In genomic region chr11:118349475-118349874, GRCh38 we compare ENCODE assay signal across 17 cellular contexts. TPM values are rescaled to one million over a fixed set of nuclear protein-coding genes. Genes with fewer than 3 reads are reported as not detected.
DNase-seq lines count a peak whose midpoint lies in the region; ATAC-seq lines count a peak whose summit lies in the region.
"Had no signal": no experiment of that assay in that cellular context is flagged by ENCODE, and none has a peak within 500 bp of the region (broad histone marks: within the 10 kb centered on the region; RNA-seq: fewer than 3 reads in every experiment).

No MANE protein-coding gene starts in this region.

- POLR2A ChIA-PET in activated CD4-positive, alpha-beta T cell treated with anti-CD3 and anti-CD28 coated beads for 36 hours (lab: Charles Lee), result no interaction called here

- H3K4me1 Mint-ChIP-seq in activated CD4-positive, alpha-beta T cell treated with anti-CD3 and anti-CD28 coated beads for 36 hours, result peaks cover 56% of the 10 kb centered on the region
- H3K4me1 Mint-ChIP-seq in activated naive CD4-positive, alpha-beta T cell treated with anti-CD3 and anti-CD28 coated beads, Interleukin-2, amount 50 U/mL, for 24 hours, result peaks cover 68% of the 10 kb centered on the region
- peaks cover 34% of the 10 kb centered on the region for H3K4me1 Mint-ChIP-seq in activated T-helper 17 cell treated with anti-CD3 and anti-CD28 coated beads, Interleukin-2, amount 50 U/mL, for 72 hours
- H3K4me1 Mint-ChIP-seq in stimulated activated effector memory CD8-positive, alpha-beta T cell treated with anti-CD3 and anti-CD28 coated beads, Interleukin-12 subunit alpha, Interleukin-12 subunit beta, amount 100 ng/mL, for 72 hours, result peaks cover 44% of the 10 kb centered on the region
- H3K4me1 Mint-ChIP-seq in effector memory CD8-positive, alpha-beta T cell (ENCODE audit: low read depth in 2 of 2), result peaks cover 36 to 61% of the 10 kb centered on the region in 2 donors

- H3K27ac Mint-ChIP-seq in activated CD4-positive, alpha-beta T cell treated with anti-CD3 and anti-CD28 coated beads for 36 hours, result peak overlapping the region; percentile 52
- H3K27ac Mint-ChIP-seq in activated naive CD4-positive, alpha-beta T cell treated with anti-CD3 and anti-CD28 coated beads, Interleukin-2, amount 50 U/mL, for 24 hours, result peak overlapping the region; percentile 92
- H3K27ac Mint-ChIP-seq in activated T-helper 17 cell treated with anti-CD3 and anti-CD28 coated beads, Interleukin-2, amount 50 U/mL, for 72 hours, result peak overlapping the region; percentile 37
- H3K27ac Mint-ChIP-seq in stimulated activated effector memory CD8-positive, alpha-beta T cell treated with anti-CD3 and anti-CD28 coated beads, Interleukin-12 subunit alpha, Interleukin-12 subunit beta, amount 100 ng/mL, for 72 hours, result peak overlapping the region; percentile 99
- H3K27ac Mint-ChIP-seq in effector memory CD8-positive, alpha-beta T cell, result peak overlapping the region in 1 of 2 donors; percentile 89

- H3K9me3 Mint-ChIP-seq in activated CD4-positive, alpha-beta T cell treated with anti-CD3 and anti-CD28 coated beads for 36 hours (ENCODE audit: low read depth), result no peaks in the 10 kb centered on the region
- H3K9me3 Mint-ChIP-seq in activated naive CD4-positive, alpha-beta T cell treated with anti-CD3 and anti-CD28 coated beads, Interleukin-2, amount 50 U/mL, for 24 hours, result no peaks in the 10 kb centered on the region
- H3K9me3 Mint-ChIP-seq in activated T-helper 17 cell treated with anti-CD3 and anti-CD28 coated beads, Interleukin-2, amount 50 U/mL, for 72 hours, result no peaks in the 10 kb centered on the region
- no peaks in the 10 kb centered on the region for H3K9me3 Mint-ChIP-seq in stimulated activated effector memory CD8-positive, alpha-beta T cell treated with anti-CD3 and anti-CD28 coated beads, Interleukin-12 subunit alpha, Interleukin-12 subunit beta, amount 100 ng/mL, for 72 hours
- H3K9me3 Mint-ChIP-seq in effector memory CD8-positive, alpha-beta T cell, result no peaks in the 10 kb centered on the region

- H3K36me3 Mint-ChIP-seq in activated CD4-positive, alpha-beta T cell treated with anti-CD3 and anti-CD28 coated beads for 36 hours (ENCODE audit: low read depth), result peaks cover 73% of the 10 kb centered on the region
- peaks cover 15% of the 10 kb centered on the region for H3K36me3 Mint-ChIP-seq in activated naive CD4-positive, alpha-beta T cell treated with anti-CD3 and anti-CD28 coated beads, Interleukin-2, amount 50 U/mL, for 24 hours
- H3K36me3 Mint-ChIP-seq in activated T-helper 17 cell treated with anti-CD3 and anti-CD28 coated beads, Interleukin-2, amount 50 U/mL, for 72 hours (ENCODE audit: low read depth), result peaks cover 86% of the 10 kb centered on the region
- peaks cover 82% of the 10 kb centered on the region for H3K36me3 Mint-ChIP-seq in stimulated activated effector memory CD8-positive, alpha-beta T cell treated with anti-CD3 and anti-CD28 coated beads, Interleukin-12 subunit alpha, Interleukin-12 subunit beta, amount 100 ng/mL, for 72 hours
- peaks cover 67% of the 10 kb centered on the region for H3K36me3 Mint-ChIP-seq in effector memory CD8-positive, alpha-beta T cell (ENCODE audit: insufficient read depth)

- no peak for DNase-seq in activated CD4-positive, alpha-beta T cell treated with anti-CD3 and anti-CD28 coated beads for 36 hours
- DNase-seq in activated CD4-positive, alpha-beta T cell treated with anti-CD3 and anti-CD28 coated beads, Interleukin-2, amount 50 U/mL, for 4 hours, result no peak
- DNase-seq in activated naive CD4-positive, alpha-beta T cell treated with Interleukin-2 at 50 U/mL for 16 hours, result no peak
- no peak for DNase-seq in stimulated activated effector memory CD8-positive, alpha-beta T cell treated with anti-CD3 and anti-CD28 coated beads, Interleukin-12 subunit alpha, Interleukin-12 subunit beta, amount 100 ng/mL, for 72 hours (ENCODE audit: low spot score in 2 of 2)
- DNase-seq in effector memory CD8-positive, alpha-beta T cell, result no peak
- no peak for DNase-seq in cerebellar cortex (ENCODE audit: low spot score)
- DNase-seq: 8988T, DMS53, KBM-7, NCI-H1092, NCI-H1694, NCI-H2107 had no signal

- intact Hi-C loops in activated CD4-positive, alpha-beta T cell treated with anti-CD3 and anti-CD28 coated beads for 36 hours (cut with DNase I, micrococcal nuclease), result no loop called here

- CTCF ChIA-PET in activated CD4-positive, alpha-beta T cell treated with anti-CD3 and anti-CD28 coated beads for 36 hours (lab: Charles Lee), result interaction anchor here (0.7 kb wide), 1 partner anchor 169 kb away, joined by 3 read pairs; no protein-coding TSS in a partner anchor

- H3K4me3 Mint-ChIP-seq in activated CD4-positive, alpha-beta T cell treated with anti-CD3 and anti-CD28 coated beads for 36 hours, result no peak overlapping the region
- peak overlapping the region; percentile 3 for H3K4me3 Mint-ChIP-seq in activated naive CD4-positive, alpha-beta T cell treated with anti-CD3 and anti-CD28 coated beads, Interleukin-2, amount 50 U/mL, for 24 hours
- peak overlapping the region; percentile 2 for H3K4me3 Mint-ChIP-seq in activated T-helper 17 cell treated with anti-CD3 and anti-CD28 coated beads, Interleukin-2, amount 50 U/mL, for 72 hours
- no peak overlapping the region for H3K4me3 Mint-ChIP-seq in stimulated activated effector memory CD8-positive, alpha-beta T cell treated with anti-CD3 and anti-CD28 coated beads, Interleukin-12 subunit alpha, Interleukin-12 subunit beta, amount 100 ng/mL, for 72 hours
- H3K4me3 Mint-ChIP-seq in effector memory CD8-positive, alpha-beta T cell, result peak overlapping the region in 1 of 2 donors; percentile 8

- peak; percentile 11 for ATAC-seq in activated CD4-positive, alpha-beta T cell treated with anti-CD3 and anti-CD28 coated beads for 36 hours
- peak; percentile 18 for ATAC-seq in activated T-helper 17 cell treated with anti-CD3 and anti-CD28 coated beads, Interleukin-2, amount 50 U/mL, for 72 hours (replicated peaks)
- ATAC-seq in stimulated activated effector memory CD8-positive, alpha-beta T cell treated with anti-CD3 and anti-CD28 coated beads, Interleukin-12 subunit alpha, Interleukin-12 subunit beta, amount 100 ng/mL, for 72 hours, result no peak
- ATAC-seq in effector memory CD8-positive, alpha-beta T cell (replicated peaks), result no peak

- H3K27me3 Mint-ChIP-seq in activated CD4-positive, alpha-beta T cell treated with anti-CD3 and anti-CD28 coated beads for 36 hours, result no peaks in the 10 kb centered on the region
- no peaks in the 10 kb centered on the region for H3K27me3 Mint-ChIP-seq in activated naive CD4-positive, alpha-beta T cell treated with anti-CD3 and anti-CD28 coated beads, Interleukin-2, amount 50 U/mL, for 24 hours
- H3K27me3 Mint-ChIP-seq in activated T-helper 17 cell treated with anti-CD3 and anti-CD28 coated beads, Interleukin-2, amount 50 U/mL, for 72 hours, result no peaks in the 10 kb centered on the region
- H3K27me3 Mint-ChIP-seq in effector memory CD8-positive, alpha-beta T cell, result no peaks in the 10 kb centered on the region

RNA-seq across cellular contexts. Expression of gene CD3G, which starts 5.3 kb away (rescaled TPM):
- total RNA-seq in activated CD4-positive, alpha-beta T cell treated with anti-CD3 and anti-CD28 coated beads for 36 hours, result 100 to 1,000 TPM; 141 to 146 TPM
- total RNA-seq in activated T-helper 17 cell treated with anti-CD3 and anti-CD28 coated beads, Interleukin-2, amount 50 U/mL, for 72 hours, result 100 to 1,000 TPM; 103 to 140 TPM
- total RNA-seq: H4, MCF 10A, NCI-H460 had no signal

RNA-seq across cellular contexts. Expression of gene CD3D, which starts 7.0 kb away (rescaled TPM):
- total RNA-seq in activated CD4-positive, alpha-beta T cell treated with anti-CD3 and anti-CD28 coated beads for 36 hours, result 100 to 1,000 TPM; 305 to 331 TPM
- total RNA-seq in activated T-helper 17 cell treated with anti-CD3 and anti-CD28 coated beads, Interleukin-2, amount 50 U/mL, for 72 hours, result 100 to 1,000 TPM; 313 to 365 TPM
- total RNA-seq: H4, MCF 10A, NCI-H460 had no signal

RNA-seq across cellular contexts. Expression of gene UBE4A, which starts 9.9 kb away (rescaled TPM):
- 10 to 100 TPM; 44.2 to 50.7 TPM for total RNA-seq in activated CD4-positive, alpha-beta T cell treated with anti-CD3 and anti-CD28 coated beads for 36 hours
- 10 to 100 TPM; 40.9 to 48.3 TPM for total RNA-seq in activated T-helper 17 cell treated with anti-CD3 and anti-CD28 coated beads, Interleukin-2, amount 50 U/mL, for 72 hours

RNA-seq across cellular contexts. Expression of gene CD3E, which starts 44.9 kb away (rescaled TPM):
- 100 to 1,000 TPM; 400 to 530 TPM for total RNA-seq in activated CD4-positive, alpha-beta T cell treated with anti-CD3 and anti-CD28 coated beads for 36 hours
- total RNA-seq in activated T-helper 17 cell treated with anti-CD3 and anti-CD28 coated beads, Interleukin-2, amount 50 U/mL, for 72 hours, result 100 to 1,000 TPM; 338 to 500 TPM
- total RNA-seq: H4, MCF 10A, NCI-H460 had no signal

RNA-seq across cellular contexts. Expression of gene ATP5MG, which starts 51.9 kb away (rescaled TPM):
- 100 to 1,000 TPM; 136 to 229 TPM for total RNA-seq in activated CD4-positive, alpha-beta T cell treated with anti-CD3 and anti-CD28 coated beads for 36 hours
- 100 to 1,000 TPM; 155 to 275 TPM for total RNA-seq in activated T-helper 17 cell treated with anti-CD3 and anti-CD28 coated beads, Interleukin-2, amount 50 U/mL, for 72 hours

Comparison
In these comparisons a context has a peak if more than half of its experiments do, and no peak if none do; other contexts are left out.
1. ATAC-seq: peak in activated CD4-positive, alpha-beta T cell treated with anti-CD3 and anti-CD28 coated beads for 36 hours (single experiment) and activated T-helper 17 cell treated with anti-CD3 and anti-CD28 coated beads, Interleukin-2, amount 50 U/mL, for 72 hours (single experiment); none in stimulated activated effector memory CD8-positive, alpha-beta T cell treated with anti-CD3 and anti-CD28 coated beads, Interleukin-12 subunit alpha, Interleukin-12 subunit beta, amount 100 ng/mL, for 72 hours (single experiment) and effector memory CD8-positive, alpha-beta T cell (single experiment).
2. H3K4me3 Mint-ChIP-seq: peak in activated naive CD4-positive, alpha-beta T cell treated with anti-CD3 and anti-CD28 coated beads, Interleukin-2, amount 50 U/mL, for 24 hours (single experiment) and activated T-helper 17 cell treated with anti-CD3 and anti-CD28 coated beads, Interleukin-2, amount 50 U/mL, for 72 hours (single experiment); none in activated CD4-positive, alpha-beta T cell treated with anti-CD3 and anti-CD28 coated beads for 36 hours (single experiment) and stimulated activated effector memory CD8-positive, alpha-beta T cell treated with anti-CD3 and anti-CD28 coated beads, Interleukin-12 subunit alpha, Interleukin-12 subunit beta, amount 100 ng/mL, for 72 hours (single experiment).